In the genomic region with DNA sequence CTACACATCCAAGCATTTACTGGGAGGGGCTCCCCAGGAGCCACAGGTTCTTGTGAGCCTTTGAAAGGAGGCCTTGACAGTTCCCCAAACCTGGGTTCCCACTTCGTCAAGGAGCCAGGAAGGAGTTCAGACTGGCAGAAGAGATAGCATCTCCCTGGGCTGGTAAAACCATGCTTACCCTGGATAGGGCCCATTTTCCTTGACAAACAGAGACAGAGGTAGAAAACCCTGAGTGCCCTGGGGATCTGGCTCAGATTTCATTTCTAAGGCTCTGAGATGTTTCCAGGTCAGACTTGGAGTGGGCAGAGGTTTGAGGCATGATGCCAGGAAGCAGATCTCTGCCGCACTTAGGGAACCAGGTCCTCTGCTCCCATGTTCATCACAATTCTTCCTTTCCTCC, we compare ENCODE assay signal across 23 cellular contexts. TPM values are rescaled to one million over a fixed set of nuclear protein-coding genes. Genes with fewer than 3 reads are reported as not detected.
DNase-seq lines count a peak whose midpoint lies in the region; ATAC-seq and TF ChIP-seq lines count a peak whose summit lies in the region.
"Had no signal": no experiment of that assay in that cellular context is flagged by ENCODE, and none has a peak within 500 bp of the region (broad histone marks: within the 10 kb centered on the region; RNA-seq: fewer than 3 reads in every experiment).

No MANE protein-coding gene starts in this region.

- no peak overlapping the region for H2AFZ ChIP-seq in mammary epithelial cell (ENCODE audit: low read depth, low read length)

- no peak overlapping the region for H3K27ac ChIP-seq in mammary epithelial cell (ENCODE audit: insufficient read depth, low read depth, low read length)
- H3K27ac ChIP-seq: BLaER1 treated with 17β-estradiol and CSF1 and Interleukin-3, amounts not matched to agents 10 nM and 100 nM; left ventricle myocardium inferior; upper lobe of right lung had no signal

- BruUV-seq in MCF 10A (replicated peaks; lab: Mats Ljungman, UMichigan) (TSS peak; percentile 16), mammary epithelial cell (replicated peaks; lab: Mats Ljungman, UMichigan) (no TSS peak)

- ATAC-seq in T-helper 17 cell, result no peak
- ATAC-seq: gastroesophageal sphincter; naive thymus-derived CD8-positive, alpha-beta T cell; upper lobe of right lung; WTC11 had no signal

- no peak overlapping the region for H3K4me2 ChIP-seq in mammary epithelial cell (ENCODE audit: insufficient read depth, low read depth, low read length)
- H3K4me2 ChIP-seq: BLaER1 treated with 17β-estradiol and CSF1 and Interleukin-3, amounts not matched to agents 10 nM and 100 nM had no signal

- H3K27ac Mint-ChIP-seq in MCF 10A (ENCODE audit: low read depth, unreplicated experiment) (no peak overlapping the region), T-helper 17 cell (peak overlapping the region; percentile 78), nephron progenitor cell (no peak overlapping the region)
- H3K27ac Mint-ChIP-seq: activated naive CD4-positive, alpha-beta T cell treated with anti-CD3 and anti-CD28 coated beads, Interleukin-2, amount 50 U/mL, for 24 hours; activated T-helper 1 cell treated with anti-CD3 and anti-CD28 coated beads, Interleukin-12 subunit alpha, Interleukin-12 subunit beta, Interleukin-2, Interleukin-4 antibody, amounts not matched to agents 30 ng/mL and 10 ng/mL and 1 ng/mL, durations not matched to agents 14 hours and 24 hours and 36 hours; HFFc6; mesothelial cell of epicardium; WTC11 had no signal

- 4% methylated on average over 2 of the region's 2 CpGs for WGBS in mammary epithelial cell (ENCODE audit: low coverage, missing lambda C conversion rate)

- in situ Hi-C loops in mammary epithelial cell (cut with MboI; ENCODE audit: low sequenced_read_pairs in 2 of 2), result no loop called here

- H3K4me3 Mint-ChIP-seq in MCF 10A (ENCODE audit: unreplicated experiment), result peak overlapping the region; percentile 68
- H3K4me3 Mint-ChIP-seq in T-helper 17 cell, result peak overlapping the region; percentile 28
- peak overlapping the region; percentile 9 for H3K4me3 Mint-ChIP-seq in nephron progenitor cell
- H3K4me3 Mint-ChIP-seq: activated naive CD4-positive, alpha-beta T cell treated with anti-CD3 and anti-CD28 coated beads, Interleukin-2, amount 50 U/mL, for 24 hours; activated T-helper 1 cell treated with anti-CD3 and anti-CD28 coated beads, Interleukin-12 subunit alpha, Interleukin-12 subunit beta, Interleukin-2, Interleukin-4 antibody, amounts not matched to agents 30 ng/mL and 10 ng/mL and 1 ng/mL, durations not matched to agents 14 hours and 24 hours and 36 hours; central memory CD8-positive, alpha-beta T cell; HFFc6; mesothelial cell of epicardium; WTC11 had no signal

- intact Hi-C loops in MCF 10A (cut with micrococcal nuclease), result no loop called here
- intact Hi-C loops in mammary epithelial cell (cut with micrococcal nuclease), result no loop called here

- CTCF ChIA-PET in MCF 10A (lab: Yijun Ruan, JAX), result interaction anchor here (0.7 to 3.9 kb wide), 3 partner anchors 11 to 20 kb away, joined by 4 to 40 read pairs (median 4); no protein-coding TSS in a partner anchor
- CTCF ChIA-PET in mammary epithelial cell (lab: Charles Lee; ENCODE audit: low non-redundant PET), result no interaction called here

- no peak overlapping the region for H3K4me3 ChIP-seq in mammary epithelial cell (replicated peaks in 1 of 3; ENCODE audit: insufficient read depth in 1 of 3, low read depth in 2 of 3, low read length in 3 of 3)
- H3K4me3 ChIP-seq: BLaER1 treated with 17β-estradiol and CSF1 and Interleukin-3, amounts not matched to agents 10 nM and 100 nM; gastroesophageal sphincter; left ventricle myocardium inferior; upper lobe of right lung had no signal

- TF ChIP-seq CTCF in MCF 10A (IDR thresholded peaks at IDR 0.05; ENCODE audit: unreplicated experiment), result no peak
- TF ChIP-seq CTCF in mammary epithelial cell (conservative IDR thresholded peaks at IDR 0.05 in 1 of 2, IDR thresholded peaks at IDR 0.05 in 1 of 2; ENCODE audit: extremely low read depth in 1 of 2, insufficient read depth in 1 of 2, low read depth in 1 of 2, low read length in 2 of 2), result no peak
- TF ChIP-seq CTCF in nephron progenitor cell (IDR thresholded peaks at IDR 0.05), result no peak

- DNase-seq in MCF 10A (ENCODE audit: unreplicated experiment) (peak; percentile 31), mammary epithelial cell (no peak), T-helper 17 cell (no peak), nephron progenitor cell (no peak), NCI-H1092 (lab: John Stamatoyannopoulos, UW) (no peak), COLO829 (ENCODE audit: low spot score) (no peak), OCI-M2 (lab: John Stamatoyannopoulos, UW; ENCODE audit: unreplicated experiment) (no peak), hippocampal formation (lab: John Stamatoyannopoulos, UW) (no peak)
- DNase-seq: dermis blood vessel endothelial cell; HFFc6; hypothalamus; left ventricle myocardium inferior; naive thymus-derived CD8-positive, alpha-beta T cell; upper lobe of right lung had no signal

- H4K20me1 ChIP-seq in mammary epithelial cell (ENCODE audit: insufficient read depth, low read length), result no peaks in the 10 kb centered on the region

- peaks cover 6% of the 10 kb centered on the region for H3K36me3 Mint-ChIP-seq in MCF 10A (ENCODE audit: insufficient read depth, unreplicated experiment)
- no peaks in the 10 kb centered on the region for H3K36me3 Mint-ChIP-seq in T-helper 17 cell (ENCODE audit: low read depth)
- no peaks in the 10 kb centered on the region for H3K36me3 Mint-ChIP-seq in nephron progenitor cell (ENCODE audit: low read depth)
- H3K36me3 Mint-ChIP-seq: activated naive CD4-positive, alpha-beta T cell treated with anti-CD3 and anti-CD28 coated beads, Interleukin-2, amount 50 U/mL, for 24 hours; naive thymus-derived CD8-positive, alpha-beta T cell had no signal

- H3K4me1 Mint-ChIP-seq in MCF 10A (ENCODE audit: insufficient read depth, unreplicated experiment) (peaks cover 61% of the 10 kb centered on the region), T-helper 17 cell (peaks cover 10% of the 10 kb centered on the region), nephron progenitor cell (peaks cover 14% of the 10 kb centered on the region)
- H3K4me1 Mint-ChIP-seq: activated naive CD4-positive, alpha-beta T cell treated with anti-CD3 and anti-CD28 coated beads, Interleukin-2, amount 50 U/mL, for 24 hours had no signal

- no peaks in the 10 kb centered on the region for H3K36me3 ChIP-seq in mammary epithelial cell (ENCODE audit: insufficient read depth, low read length)
- H3K36me3 ChIP-seq: left ventricle myocardium inferior, upper lobe of right lung had no signal

- dilution Hi-C loops in mammary epithelial cell (cut with HindIII; ENCODE audit: low sequenced_read_pairs), result no loop called here

- H3K9me3 ChIP-seq in mammary epithelial cell (replicated peaks; ENCODE audit: insufficient read depth, low read length) (no peaks in the 10 kb centered on the region), T-helper 17 cell (ENCODE audit: control insufficient read depth, low read length, poor library complexity, severe bottlenecking) (no peaks in the 10 kb centered on the region)
- H3K9me3 ChIP-seq: BLaER1 treated with 17β-estradiol and CSF1 and Interleukin-3, amounts not matched to agents 10 nM and 100 nM; gastroesophageal sphincter; left ventricle myocardium inferior; upper lobe of right lung had no signal

- POLR2A ChIA-PET in MCF 10A (lab: Yijun Ruan, JAX), result interaction anchor here (1.2 kb wide), 1 partner anchor 357 kb away, joined by 3 read pairs; no protein-coding TSS in a partner anchor

- peaks cover 9% of the 10 kb centered on the region for H3K4me1 ChIP-seq in mammary epithelial cell (ENCODE audit: insufficient read depth, low read length)

- H3K27me3 ChIP-seq in mammary epithelial cell (ENCODE audit: insufficient read depth, low read length), result no peaks in the 10 kb centered on the region
- H3K27me3 ChIP-seq: upper lobe of right lung had no signal

- H3K27me3 Mint-ChIP-seq in MCF 10A (ENCODE audit: insufficient read depth, unreplicated experiment) (no peaks in the 10 kb centered on the region), T-helper 17 cell (peaks cover 6% of the 10 kb centered on the region), nephron progenitor cell (ENCODE audit: low read depth, poor library complexity) (peaks cover 45% of the 10 kb centered on the region)
- H3K27me3 Mint-ChIP-seq: activated naive CD4-positive, alpha-beta T cell treated with anti-CD3 and anti-CD28 coated beads, Interleukin-2, amount 50 U/mL, for 24 hours; naive thymus-derived CD8-positive, alpha-beta T cell had no signal

- H3K79me2 ChIP-seq in mammary epithelial cell (ENCODE audit: insufficient read depth, low read length), result no peaks in the 10 kb centered on the region

- no peak overlapping the region for H3K9ac ChIP-seq in mammary epithelial cell (ENCODE audit: insufficient read depth, low read length)
- H3K9ac ChIP-seq: BLaER1 treated with 17β-estradiol and CSF1 and Interleukin-3, amounts not matched to agents 10 nM and 100 nM had no signal

- H3K9me3 Mint-ChIP-seq in MCF 10A (ENCODE audit: unreplicated experiment) (no peaks in the 10 kb centered on the region), nephron progenitor cell (no peaks in the 10 kb centered on the region)
- H3K9me3 Mint-ChIP-seq: activated naive CD4-positive, alpha-beta T cell treated with anti-CD3 and anti-CD28 coated beads, Interleukin-2, amount 50 U/mL, for 24 hours; activated T-helper 1 cell treated with anti-CD3 and anti-CD28 coated beads, Interleukin-12 subunit alpha, Interleukin-12 subunit beta, Interleukin-2, Interleukin-4 antibody, amounts not matched to agents 30 ng/mL and 10 ng/mL and 1 ng/mL, durations not matched to agents 14 hours and 24 hours and 36 hours; central memory CD8-positive, alpha-beta T cell; HFFc6; mesothelial cell of epicardium; naive thymus-derived CD8-positive, alpha-beta T cell; WTC11 had no signal

RNA-seq across cellular contexts. Expression of gene ETNK2, which starts 2.7 kb away (rescaled TPM):
- total RNA-seq in MCF 10A (2022), result 6.7 and 9.5 TPM in 2 replicates
- total RNA-seq in mammary epithelial cell, result 10 to 100 TPM in 1 of 2 donors, 1 to 10 TPM in 1; 6.2 to 17.2 TPM
- 6.8 TPM for polyA plus RNA-seq in mammary epithelial cell
- 19.3 TPM for polyA minus RNA-seq in mammary epithelial cell
- total RNA-seq in T-helper 17 cell, result 10 to 100 TPM in 1 of 2 donors, 1 to 10 TPM in 1; 8.9 to 12.7 TPM

RNA-seq across cellular contexts. Expression of gene REN, which starts 17.0 kb away (rescaled TPM):
- not detected in 2 replicates for total RNA-seq in MCF 10A (2022)
- not detected for total RNA-seq in mammary epithelial cell
- polyA plus RNA-seq in mammary epithelial cell, result 0.09 TPM
- polyA minus RNA-seq in mammary epithelial cell, result not detected
- total RNA-seq in T-helper 17 cell, result not detected
- total RNA-seq: activated T-helper 1 cell treated with anti-CD3 and anti-CD28 coated beads, Interleukin-12 subunit alpha, Interleukin-12 subunit beta, Interleukin-2, Interleukin-4 antibody, amounts not matched to agents 30 ng/mL and 10 ng/mL and 1 ng/mL, durations not matched to agents 14 hours and 24 hours and 36 hours; astrocyte; dermis blood vessel endothelial cell; G401; gastroesophageal sphincter; left ventricle myocardium inferior; mesothelial cell of epicardium; naive thymus-derived CD8-positive, alpha-beta T cell; WTC11 had no signal
- polyA plus RNA-seq: naive thymus-derived CD8-positive, alpha-beta T cell had no signal

RNA-seq across cellular contexts. Expression of gene KISS1, which starts 47.2 kb away (rescaled TPM):
- not detected in 2 replicates for total RNA-seq in MCF 10A (2022)
- not detected for total RNA-seq in mammary epithelial cell
- polyA plus RNA-seq in mammary epithelial cell, result not detected
- polyA minus RNA-seq in mammary epithelial cell, result not detected
- under 1 TPM in 1 of 2 donors, not detected in 1; 0.50 TPM for total RNA-seq in T-helper 17 cell
- total RNA-seq: activated T-helper 1 cell treated with anti-CD3 and anti-CD28 coated beads, Interleukin-12 subunit alpha, Interleukin-12 subunit beta, Interleukin-2, Interleukin-4 antibody, amounts not matched to agents 30 ng/mL and 10 ng/mL and 1 ng/mL, durations not matched to agents 14 hours and 24 hours and 36 hours; dermis blood vessel endothelial cell; G401; gastroesophageal sphincter; left ventricle myocardium inferior; naive thymus-derived CD8-positive, alpha-beta T cell had no signal
- polyA plus RNA-seq: naive thymus-derived CD8-positive, alpha-beta T cell had no signal

Comparison
In these comparisons a context has a peak if more than half of its experiments do, and no peak if none do; other contexts are left out.
1. H3K4me3 Mint-ChIP-seq: peak in every context shown above with its lines; median percentile 68 in MCF 10A; 28 in T-helper 17 cell; 9 in nephron progenitor cell.